7 cellular contexts compared by ENCODE assay signal in genomic region chr1:87497380-87497779, GRCh38.
DNase-seq lines count a peak whose midpoint lies in the region; ATAC-seq and TF ChIP-seq lines count a peak whose summit lies in the region.
"Not testable (repeated sequence)": the region's sequence is repeated elsewhere in the genome, so short reads cannot be mapped to it uniquely, and the experiment has no call there.

No MANE protein-coding gene starts in this region.

- H3K36me3 Mint-ChIP-seq in mesothelial cell of epicardium = not testable (repeated sequence)

- not testable (repeated sequence) for H3K9me3 Mint-ChIP-seq in mesothelial cell of epicardium

- peak; percentile 75 for ATAC-seq in GM18870 (IDR thresholded peaks at IDR 0.05; ENCODE audit: unreplicated experiment)
- ATAC-seq in GM21390 (IDR thresholded peaks at IDR 0.05; ENCODE audit: unreplicated experiment) = peak; percentile 81
- ATAC-seq in HG02678 (IDR thresholded peaks at IDR 0.05; ENCODE audit: unreplicated experiment) = peak; percentile 42
- peak; percentile 53 for ATAC-seq in HG02938 (IDR thresholded peaks at IDR 0.05; ENCODE audit: unreplicated experiment)
- peak; percentile 64 for ATAC-seq in HG03354 (IDR thresholded peaks at IDR 0.05; ENCODE audit: poor library complexity, severe bottlenecking, unreplicated experiment)

- TF ChIP-seq CTCF in mesothelial cell of epicardium (IDR thresholded peaks at IDR 0.05; ENCODE audit: unreplicated experiment) = not testable (repeated sequence)

- peaks cover 31% of the 10 kb centered on the region for H3K4me1 Mint-ChIP-seq in mesothelial cell of epicardium

- H3K27me3 Mint-ChIP-seq in mesothelial cell of epicardium (ENCODE audit: low read depth) = not testable (repeated sequence)

- H3K4me3 Mint-ChIP-seq in mesothelial cell of epicardium = not testable (repeated sequence)

- peak overlapping the region; percentile 83 for H3K27ac Mint-ChIP-seq in mesothelial cell of epicardium

- peak; percentile 33 for DNase-seq in OCI-M1 (lab: John Stamatoyannopoulos, UW)
- DNase-seq in mesothelial cell of epicardium (ENCODE audit: low spot score in 2 of 2, unreplicated experiment in 2 of 2) = not testable (repeated sequence)
